ENCODE assay signal across 8 cellular contexts in the genomic region with DNA sequence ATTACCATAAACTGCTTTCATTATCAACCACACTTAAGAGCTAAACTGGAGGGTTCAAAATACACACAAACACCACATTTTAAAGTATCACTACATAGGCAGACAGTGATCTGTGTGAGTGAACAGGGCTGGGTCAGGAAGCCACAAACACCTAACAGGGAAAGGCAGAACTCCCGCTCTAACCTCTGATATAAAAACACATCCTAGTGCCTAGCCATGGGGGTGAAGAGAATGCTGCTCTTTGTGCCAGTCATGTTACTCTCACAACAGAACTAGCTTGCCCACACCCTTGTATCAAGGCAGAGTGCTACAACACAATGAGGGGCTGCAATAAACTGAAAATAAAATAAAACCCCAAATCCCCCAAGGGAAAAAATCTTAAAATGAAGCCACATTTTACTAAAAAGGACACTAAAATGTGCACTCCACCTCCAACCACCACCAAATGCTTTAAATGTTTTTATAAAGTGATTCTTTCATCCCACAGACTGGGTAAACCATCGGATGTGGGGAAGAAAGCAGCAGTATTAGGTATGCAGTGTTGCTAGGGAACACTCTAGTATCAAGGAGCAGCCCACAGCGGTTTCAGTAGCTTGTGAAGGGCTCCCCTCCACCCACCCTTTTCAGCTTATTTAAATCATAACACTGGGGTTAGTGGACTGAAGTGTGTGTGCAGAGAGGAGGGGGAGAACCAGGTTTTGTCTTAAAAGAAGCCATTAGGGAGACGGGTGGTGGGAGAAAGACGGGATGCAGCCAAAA.
DNase-seq lines count a peak whose midpoint lies in the region; ATAC-seq, FAIRE-seq and TF ChIP-seq lines count a peak whose summit lies in the region.

No MANE protein-coding gene starts in this region.

- H3K4me3 Mint-ChIP-seq in neural crest cell = peak overlapping the region; percentile 75

- peaks cover 32% of the 10 kb centered on the region for H3K4me1 Mint-ChIP-seq in neural crest cell

- ATAC-seq in GM18520 (IDR thresholded peaks at IDR 0.05; ENCODE audit: unreplicated experiment) (peak; percentile 79), HG03457 (IDR thresholded peaks at IDR 0.05; ENCODE audit: unreplicated experiment) (peak; percentile 72), HG03196 (IDR thresholded peaks at IDR 0.05; ENCODE audit: unreplicated experiment) (no peak)

- peak; percentile 25 for DNase-seq in activated gamma-delta T cell treated with anti-CD3 and anti-CD28 coated beads, Interleukin-2, amount 50 U/mL, for 16 hours (ENCODE audit: low read depth)
- DNase-seq in neural crest cell (ENCODE audit: low read depth, low spot score) (peak; percentile 18), HCEC 1CT (no peak), cortex of kidney (lab: John Stamatoyannopoulos, UW) (no peak), frontal cortex (ENCODE audit: low spot score in 2 of 2) (no peak)

- no peak for TF ChIP-seq CTCF in neural crest cell (conservative IDR thresholded peaks at IDR 0.05)

- H3K27ac Mint-ChIP-seq in neural crest cell (ENCODE audit: unreplicated experiment) = peak overlapping the region; percentile 31

- H3K36me3 Mint-ChIP-seq in neural crest cell (ENCODE audit: low read depth) = peaks cover 7% of the 10 kb centered on the region

- H3K9me3 Mint-ChIP-seq in neural crest cell = no peaks in the 10 kb centered on the region

- H3K27me3 Mint-ChIP-seq in neural crest cell (ENCODE audit: low read depth) = no peaks in the 10 kb centered on the region

- FAIRE-seq in frontal cortex (lab: Jason Lieb, UNC) = no peak

Comparison
In these comparisons a context has a peak if more than half of its experiments do, and no peak if none do; other contexts are left out.
1. DNase-seq: peak in activated gamma-delta T cell treated with anti-CD3 and anti-CD28 coated beads, Interleukin-2, amount 50 U/mL, for 16 hours (single experiment) and neural crest cell (single experiment); none in HCEC 1CT (single experiment), cortex of kidney (single experiment) and frontal cortex (0 of 2).